In the genomic region with DNA sequence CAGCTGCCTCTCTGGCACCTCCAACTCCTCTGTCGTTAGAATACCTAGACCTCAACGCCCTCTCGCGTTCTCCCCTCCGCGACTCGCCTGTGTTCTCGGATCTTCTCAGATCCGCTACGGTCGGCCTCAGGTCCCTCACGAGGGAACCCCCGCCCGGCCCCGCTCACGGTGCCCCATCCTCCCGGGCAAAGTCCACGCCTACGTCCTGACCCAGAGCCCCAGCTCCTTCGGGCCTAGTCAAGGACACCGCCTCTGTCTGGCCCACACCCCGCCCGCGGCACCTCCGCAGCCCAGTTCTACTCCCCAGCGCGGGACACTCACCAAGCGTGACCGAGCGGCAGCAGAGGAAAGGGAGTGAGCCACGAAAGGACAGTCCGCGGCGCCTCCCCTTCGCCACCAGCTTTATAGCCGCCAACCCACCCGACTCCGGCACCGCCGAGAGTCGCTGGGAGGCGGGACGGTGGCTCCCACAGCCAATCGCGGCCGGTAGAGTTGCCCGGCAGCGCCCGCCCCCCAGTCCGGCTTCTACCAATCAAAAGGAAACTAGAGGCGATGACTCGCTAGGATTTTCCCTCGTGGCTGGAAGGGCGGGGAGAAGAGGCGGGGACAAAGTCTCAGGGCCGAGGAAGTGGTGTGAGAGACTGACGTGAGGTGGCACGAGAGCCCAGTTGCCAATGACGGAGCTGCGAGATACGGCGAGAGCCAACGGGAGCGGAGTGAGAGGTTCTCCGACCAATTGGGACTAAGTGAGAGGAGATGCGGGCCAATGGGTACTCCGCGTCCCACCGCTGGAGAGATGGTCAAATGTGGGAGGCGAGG, we compare ENCODE assay signal across 8 cellular contexts. TPM values are rescaled to one million over a fixed set of nuclear protein-coding genes. Genes with fewer than 3 reads are reported as not detected.
A peak's percentile ranks its signal among the peaks of the same experiment; 100 is the strongest.
DNase-seq lines count a peak whose midpoint lies in the region; ATAC-seq and TF ChIP-seq lines count a peak whose summit lies in the region.

A gene (minus strand): TSS at position 378 of the 819 bp plus-strand sequence. CDS start 14,447 bp downstream, outside the sequence.

- ATAC-seq in GM21576 (IDR thresholded peaks at IDR 0.05; ENCODE audit: unreplicated experiment) = peak; percentile 93
- peak; percentile 90 for ATAC-seq in PC-3

- peaks cover 50% of the 10 kb centered on the region for H3K79me2 ChIP-seq in PC-3 (ENCODE audit: low read length)

- H3K27me3 ChIP-seq in PC-3 (ENCODE audit: low read length) (no peaks in the 10 kb centered on the region), mononuclear cell (ENCODE audit: insufficient read depth, low read length) (no peaks in the 10 kb centered on the region)

- TF ChIP-seq CTCF in PC-3 (conservative IDR thresholded peaks at IDR 0.05; ENCODE audit: low read depth, low read length) (0 out of 2 replicates have a peak, but pooled peaks have one; percentile 28), epithelial cell of esophagus (IDR thresholded peaks at IDR 0.05; ENCODE audit: insufficient read depth, low read depth, low read length, missing control alignments) (no peak)

- peak; percentile 54; the same call in 1 of the 2 replicates for TF ChIP-seq EP300 in Ishikawa (IDR thresholded peaks at IDR 0.05; ENCODE audit: borderline replicate concordance)

- intact Hi-C loops in PC-3 (cut with micrococcal nuclease) = loop anchor here (1.0 to 5.0 kb wide), 2 partner anchors 76 to 121 kb away; a partner anchor contains a TSS

- peak within 1 kb of the TSS; percentile 90 for H3K9ac ChIP-seq in PC-3 (ENCODE audit: low read length)

- H3K4me1 ChIP-seq in PC-3 (ENCODE audit: insufficient read depth, low read length) (peaks cover 64% of the 10 kb centered on the region), mononuclear cell (ENCODE audit: insufficient read depth, low read length) (peaks cover 19% of the 10 kb centered on the region)

- H3F3A ChIP-seq in PC-3 (ENCODE audit: low read length, unreplicated experiment) = peaks cover 17% of the 10 kb centered on the region

- peak within 1 kb of the TSS; percentile 85 for H3K4me2 ChIP-seq in PC-3 (ENCODE audit: low read length)

- H3K36me3 ChIP-seq in PC-3 (ENCODE audit: low read depth, low read length) = no peaks in the 10 kb centered on the region

- no peaks in the 10 kb centered on the region for H3K9me2 ChIP-seq in PC-3 (replicated peaks; ENCODE audit: low read length)

- POLR2A ChIA-PET in PC-3 (lab: Charles Lee; ENCODE audit: unreplicated experiment) = interaction anchor here (0.6 to 1.2 kb wide), 3 partner anchors 73 to 171 kb away, joined by 4 to 13 read pairs (median 13); a partner anchor contains a TSS

- TF ChIP-seq RAD21 in Ishikawa (IDR thresholded peaks at IDR 0.05; ENCODE audit: low read depth) = no peak

- CTCF ChIA-PET in PC-3 (lab: Charles Lee) = interaction anchor here (0.5 to 1.0 kb wide), 2 partner anchors 39 to 171 kb away, joined by 4 to 6 read pairs; a partner anchor contains a TSS

- no peaks in the 10 kb centered on the region for H3K9me3 ChIP-seq in PC-3 (ENCODE audit: low read length)
- H3K9me3 ChIP-seq in mononuclear cell (ENCODE audit: low read depth, low read length) = no peaks in the 10 kb centered on the region

- peak within 1 kb of the TSS; percentile 89 for H3K27ac ChIP-seq in PC-3 (ENCODE audit: low read length)

- H3K4me3 ChIP-seq in PC-3 (ENCODE audit: low read length) = peak within 1 kb of the TSS; percentile 93
- H3K4me3 ChIP-seq in epithelial cell of esophagus (ENCODE audit: low read length) = peak within 1 kb of the TSS; percentile 92
- peak within 1 kb of the TSS; percentile 69 for H3K4me3 ChIP-seq in mononuclear cell (ENCODE audit: low read length)

- peak; percentile 98 for DNase-seq in DMS114 treated with DMSO at 0.1 percent for 48 hours (lab: John Stamatoyannopoulos, UW; ENCODE audit: unreplicated experiment)
- DNase-seq in PC-3 = peak; percentile 99
- peak; percentile 97 for DNase-seq in activated T-cell treated with anti-CD3 and anti-CD28 coated beads for 48 hours (ENCODE audit: low read depth)
- peak; percentile 100 for DNase-seq in epithelial cell of esophagus (ENCODE audit: low read depth)
- peak; percentile 88 to 97 for DNase-seq in stimulated activated CD8-positive, alpha-beta memory T cell treated with anti-CD3 and anti-CD28 coated beads, Interleukin-4, amount 100 ng/mL, for 1 hour (ENCODE audit: low read depth in 2 of 2, low spot score in 1 of 2)

- no TSS peak for BruUV-seq in PC-3 (replicated peaks; lab: Mats Ljungman, UMichigan)

- peak within 1 kb of the TSS; percentile 85 for H2AFZ ChIP-seq in PC-3 (ENCODE audit: low read length)

- H4K20me1 ChIP-seq in PC-3 (ENCODE audit: low read length) = peaks cover 32% of the 10 kb centered on the region

TF ChIP-seq in Ishikawa, 13 proteins besides CTCF, POLR2A, EP300 and RAD21:
- TF ChIP-seq YY1 (IDR thresholded peaks at IDR 0.05; ENCODE audit: low read depth) (no peak; the same call in 1 of the 2 replicates), ZBTB7A (IDR thresholded peaks at IDR 0.05; ENCODE audit: low read depth) (no peak; the same call in 1 of the 2 replicates), CREB1 (IDR thresholded peaks at IDR 0.05; ENCODE audit: low read depth) (peak; percentile 83), TCF12 (IDR thresholded peaks at IDR 0.05; ENCODE audit: low read depth) (0 out of 2 replicates have a peak, but pooled peaks have one; percentile 31), EGR1 (IDR thresholded peaks at IDR 0.05) (no peak), CEBPB (IDR thresholded peaks at IDR 0.05) (no peak), NFIC (IDR thresholded peaks at IDR 0.05) (no peak), FOXM1 (IDR thresholded peaks at IDR 0.05; ENCODE audit: borderline replicate concordance, low read depth) (peak; percentile 64; the same call in 1 of the 2 replicates), TEAD4 (IDR thresholded peaks at IDR 0.05) (no peak), TAF1 (IDR thresholded peaks at IDR 0.05; ENCODE audit: low read depth) (peak; percentile 84)
- TF ChIP-seq, protein P1, sequence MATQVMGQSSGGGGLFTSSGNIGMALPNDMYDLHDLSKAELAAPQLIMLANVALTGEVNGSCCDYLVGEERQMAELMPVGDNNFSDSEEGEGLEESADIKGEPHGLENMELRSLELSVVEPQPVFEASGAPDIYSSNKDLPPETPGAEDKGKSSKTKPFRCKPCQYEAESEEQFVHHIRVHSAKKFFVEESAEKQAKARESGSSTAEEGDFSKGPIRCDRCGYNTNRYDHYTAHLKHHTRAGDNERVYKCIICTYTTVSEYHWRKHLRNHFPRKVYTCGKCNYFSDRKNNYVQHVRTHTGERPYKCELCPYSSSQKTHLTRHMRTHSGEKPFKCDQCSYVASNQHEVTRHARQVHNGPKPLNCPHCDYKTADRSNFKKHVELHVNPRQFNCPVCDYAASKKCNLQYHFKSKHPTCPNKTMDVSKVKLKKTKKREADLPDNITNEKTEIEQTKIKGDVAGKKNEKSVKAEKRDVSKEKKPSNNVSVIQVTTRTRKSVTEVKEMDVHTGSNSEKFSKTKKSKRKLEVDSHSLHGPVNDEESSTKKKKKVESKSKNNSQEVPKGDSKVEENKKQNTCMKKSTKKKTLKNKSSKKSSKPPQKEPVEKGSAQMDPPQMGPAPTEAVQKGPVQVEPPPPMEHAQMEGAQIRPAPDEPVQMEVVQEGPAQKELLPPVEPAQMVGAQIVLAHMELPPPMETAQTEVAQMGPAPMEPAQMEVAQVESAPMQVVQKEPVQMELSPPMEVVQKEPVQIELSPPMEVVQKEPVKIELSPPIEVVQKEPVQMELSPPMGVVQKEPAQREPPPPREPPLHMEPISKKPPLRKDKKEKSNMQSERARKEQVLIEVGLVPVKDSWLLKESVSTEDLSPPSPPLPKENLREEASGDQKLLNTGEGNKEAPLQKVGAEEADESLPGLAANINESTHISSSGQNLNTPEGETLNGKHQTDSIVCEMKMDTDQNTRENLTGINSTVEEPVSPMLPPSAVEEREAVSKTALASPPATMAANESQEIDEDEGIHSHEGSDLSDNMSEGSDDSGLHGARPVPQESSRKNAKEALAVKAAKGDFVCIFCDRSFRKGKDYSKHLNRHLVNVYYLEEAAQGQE (IDR thresholded peaks at IDR 0.05; ENCODE audit: low read depth) = peak; percentile 38; the same call in 1 of the 2 replicates
- TF ChIP-seq, protein P2, sequence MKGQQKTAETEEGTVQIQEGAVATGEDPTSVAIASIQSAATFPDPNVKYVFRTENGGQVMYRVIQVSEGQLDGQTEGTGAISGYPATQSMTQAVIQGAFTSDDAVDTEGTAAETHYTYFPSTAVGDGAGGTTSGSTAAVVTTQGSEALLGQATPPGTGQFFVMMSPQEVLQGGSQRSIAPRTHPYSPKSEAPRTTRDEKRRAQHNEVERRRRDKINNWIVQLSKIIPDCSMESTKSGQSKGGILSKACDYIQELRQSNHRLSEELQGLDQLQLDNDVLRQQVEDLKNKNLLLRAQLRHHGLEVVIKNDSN (IDR thresholded peaks at IDR 0.05) = peak; percentile 23
- TF ChIP-seq, protein P3, sequence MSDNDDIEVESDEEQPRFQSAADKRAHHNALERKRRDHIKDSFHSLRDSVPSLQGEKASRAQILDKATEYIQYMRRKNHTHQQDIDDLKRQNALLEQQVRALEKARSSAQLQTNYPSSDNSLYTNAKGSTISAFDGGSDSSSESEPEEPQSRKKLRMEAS (IDR thresholded peaks at IDR 0.05) = peak; percentile 81

RNA-seq across cellular contexts. Expression of the gene that starts here (rescaled TPM):
- total RNA-seq in PC-3 (2014; rRNA removed) (31.4 and 39.7 TPM in 2 replicates), mononuclear cell (53.0 TPM)

Comparison
In these comparisons a context has a peak if more than half of its experiments do, and no peak if none do; other contexts are left out.
1. Peak in every context shown above with its lines: DNase-seq, ATAC-seq, H3K4me3 ChIP-seq and H3K27ac ChIP-seq.